15 cellular contexts compared by ENCODE assay signal in the genomic region with DNA sequence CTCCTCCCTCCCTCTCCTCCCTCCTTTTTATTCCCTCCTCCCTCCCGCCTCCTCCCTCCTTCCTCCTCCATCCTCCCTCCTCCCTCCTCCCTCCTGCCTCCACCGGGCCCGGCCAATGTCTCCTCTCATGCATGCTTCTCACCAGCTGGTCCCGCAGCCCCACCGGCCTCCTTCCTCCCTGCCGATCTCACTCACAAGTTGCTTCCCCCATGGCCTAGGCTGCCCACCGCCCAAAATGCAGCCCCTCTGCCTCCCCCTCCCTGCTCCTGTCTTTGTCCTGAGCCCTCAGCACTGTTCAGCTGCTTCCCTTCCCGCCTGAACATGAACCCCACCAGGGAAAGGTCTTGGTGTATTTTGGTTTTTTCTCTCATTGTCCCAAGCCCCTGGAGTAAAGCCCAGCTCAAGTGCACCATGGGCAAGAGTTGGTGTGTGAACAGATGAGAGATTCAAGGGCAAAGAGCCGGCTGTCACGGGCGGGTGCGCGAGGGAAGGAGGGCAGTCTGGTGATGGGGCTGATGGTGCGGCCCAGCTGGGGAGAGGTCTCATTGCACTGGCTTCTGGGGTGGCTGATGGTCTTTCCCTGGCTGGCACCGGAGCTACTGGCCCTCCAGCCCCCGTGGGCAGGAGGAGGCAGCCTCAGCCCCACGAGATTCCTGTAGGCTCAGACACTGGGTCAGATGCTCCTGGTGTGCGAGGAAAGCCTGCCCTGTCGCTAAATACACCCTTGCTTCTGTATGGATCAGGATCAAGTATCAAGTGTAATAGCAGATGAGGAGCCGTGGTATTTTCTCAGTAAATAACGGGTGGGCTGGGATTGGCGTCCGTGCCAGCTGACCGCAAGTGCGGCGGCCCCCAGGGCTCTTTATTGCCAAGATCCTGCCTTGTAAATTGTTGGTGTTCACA.
DNase-seq lines count a peak whose midpoint lies in the region; ATAC-seq and TF ChIP-seq lines count a peak whose summit lies in the region.
"Had no signal": no experiment of that assay in that cellular context is flagged by ENCODE, and none has a peak within 500 bp of the region (broad histone marks: within the 10 kb centered on the region; RNA-seq: fewer than 3 reads in every experiment).

No MANE protein-coding gene starts in this region.

- TF ChIP-seq CTCF in lung (IDR thresholded peaks at IDR 0.05; ENCODE audit: control extremely low read depth, extremely low read depth) = no peak
- TF ChIP-seq CTCF in ovary (IDR thresholded peaks at IDR 0.05) = no peak

- TF ChIP-seq POLR2A in ovary (IDR thresholded peaks at IDR 0.05) = no peak

- DNase-seq in astrocyte of the hippocampus (ENCODE audit: low read depth, low spot score) (peak; percentile 0), lung (ENCODE audit: low spot score) (peak; percentile 17), ovary (peak in 3 of 5 donors; percentile 14 to 42 (median 41)), DMS 273 treated with DMSO at 0.1 percent for 48 hours (lab: John Stamatoyannopoulos, UW) (no peak), GM19238 (ENCODE audit: insufficient read length, low spot score) (no peak)
- DNase-seq in activated CD8-positive, alpha-beta memory T cell treated with anti-CD3 and anti-CD28 coated beads, Interleukin-2, amount 50 U/mL, for 48 hours = no peak
- DNase-seq: 8988T; AML-193; CD4-positive, CD25-positive, alpha-beta regulatory T cell; DMS79 treated with DMSO at 0.1 percent for 48 hours; EL; GDM1 had no signal

- no peaks in the 10 kb centered on the region for H4K20me1 ChIP-seq in BLaER1
- H4K20me1 ChIP-seq: BLaER1 treated with 17β-estradiol and CSF1 and Interleukin-3, amounts not matched to agents 10 nM and 100 nM had no signal

- intact Hi-C loops in ovary (cut with DNase I) = no loop called here

- no peak overlapping the region for H3K4me2 ChIP-seq in BLaER1
- H3K4me2 ChIP-seq: BLaER1 treated with 17β-estradiol and CSF1 and Interleukin-3, amounts not matched to agents 10 nM and 100 nM had no signal

- H3K27ac ChIP-seq in BLaER1 (0 out of 2 replicates have a peak overlapping the region, but pooled peaks have one; percentile 6), lung (ENCODE audit: low read depth in 1 of 2, low read length in 1 of 2) (no peak overlapping the region), ovary (no peak overlapping the region)
- H3K27ac ChIP-seq: HL-60 had no signal

- H3K27me3 ChIP-seq in BLaER1 (no peaks in the 10 kb centered on the region), lung (ENCODE audit: control insufficient read depth, insufficient read depth) (no peaks in the 10 kb centered on the region), ovary (no peaks in the 10 kb centered on the region)

- no peaks in the 10 kb centered on the region for H3K36me3 ChIP-seq in BLaER1
- H3K36me3 ChIP-seq in lung (ENCODE audit: control insufficient read depth in 2 of 2, insufficient read depth in 2 of 2, low read length in 2 of 2) = no peaks in the 10 kb centered on the region
- no peaks in the 10 kb centered on the region for H3K36me3 ChIP-seq in ovary
- H3K36me3 ChIP-seq: BLaER1 treated with 17β-estradiol and CSF1 and Interleukin-3, amounts not matched to agents 10 nM and 100 nM had no signal

- WGBS in lung, 2 donors = 85 to 89% methylated on average over 26 of the region's 26 CpGs
- WGBS in ovary, 3 donors = 73 to 86% (median 85%) methylated on average over 25 to 26 of the region's 26 CpGs

- no peak overlapping the region for H3K9ac ChIP-seq in BLaER1
- H3K9ac ChIP-seq: BLaER1 treated with 17β-estradiol and CSF1 and Interleukin-3, amounts not matched to agents 10 nM and 100 nM had no signal

- H3K9me3 ChIP-seq in BLaER1 (peaks cover 5% of the 10 kb centered on the region; the same call in 1 of the 2 replicates), lung (ENCODE audit: control insufficient read depth in 2 of 2, insufficient read depth in 1 of 2, low read length in 1 of 2) (peaks cover 0 to 4% of the 10 kb centered on the region in 2 donors), ovary (no peaks in the 10 kb centered on the region)

- H3K4me3 ChIP-seq in BLaER1 (no peak overlapping the region), lung (no peak overlapping the region), ovary (no peak overlapping the region)
- H3K4me3 ChIP-seq: BLaER1 treated with 17β-estradiol and CSF1 and Interleukin-3, amounts not matched to agents 10 nM and 100 nM had no signal

- no peak for ATAC-seq in lung (ENCODE audit: insufficient read depth, low FRiP score)

- H3K4me1 ChIP-seq in BLaER1 (no peaks in the 10 kb centered on the region), lung (ENCODE audit: control insufficient read depth in 2 of 2, insufficient read depth in 2 of 2, low read length in 2 of 2) (no peaks in the 10 kb centered on the region), ovary (ENCODE audit: insufficient read depth) (peaks cover 20% of the 10 kb centered on the region)

- TF ChIP-seq EP300 in ovary (IDR thresholded peaks at IDR 0.05) = no peak

Comparison
In these comparisons a context has a peak if more than half of its experiments do, and no peak if none do; other contexts are left out.
1. DNase-seq: peak in astrocyte of the hippocampus (single experiment), lung (single experiment) and ovary (3 of 5); none in activated CD8-positive, alpha-beta memory T cell treated with anti-CD3 and anti-CD28 coated beads, Interleukin-2, amount 50 U/mL, for 48 hours (single experiment), DMS 273 treated with DMSO at 0.1 percent for 48 hours (single experiment) and GM19238 (single experiment).